In genomic region chr5:145110826-145111225, GRCh38 we compare ENCODE assay signal across 26 cellular contexts.
"Had no signal": no experiment of that assay in that cellular context is flagged by ENCODE, and none has a peak within 500 bp of the region (broad histone marks: within the 10 kb centered on the region; RNA-seq: fewer than 3 reads in every experiment).

No MANE protein-coding gene starts in this region.

- H3K4me3 ChIP-seq: colonic mucosa, gastrocnemius medialis, left lung, lower lobe of right lung, neural progenitor cell, pancreas, right lobe of liver, spleen, thoracic aorta, transverse colon had no signal

- H3K36me3 Mint-ChIP-seq: memory B cell; neural progenitor cell; stimulated activated memory B cell treated with anti-CD40 and anti-IgM and Interleukin-4, amounts not matched to agents 10 μg/mL and 1 μg/mL and 100 μg/mL, for 72 hours had no signal

- H3K4me1 ChIP-seq: colonic mucosa, gastrocnemius medialis, left lung, lower lobe of right lung, neural progenitor cell, pancreas, right lobe of liver, spleen, transverse colon had no signal

- H3K36me3 ChIP-seq: colonic mucosa, gastrocnemius medialis, left lung, lower lobe of right lung, neural progenitor cell, pancreas, right lobe of liver, spleen, thoracic aorta, transverse colon had no signal

- H3K9me3 ChIP-seq: colonic mucosa, gastrocnemius medialis, left lung, lower lobe of right lung, pancreas, right lobe of liver, spleen, thoracic aorta, transverse colon had no signal

- H3K27ac ChIP-seq: colonic mucosa, gastrocnemius medialis, left lung, lower lobe of right lung, neural progenitor cell, pancreas, right lobe of liver, spleen, thoracic aorta, transverse colon had no signal

- H3K4me3 Mint-ChIP-seq: endodermal cell; memory B cell; natural killer cell treated with Interleukin-12 subunit alpha and Interleukin-12 subunit beta and Interleukin-15 and Interleukin-18, amount 100 ng/mL, for 72 hours; neural progenitor cell; stimulated activated memory B cell treated with anti-CD40 and anti-IgM and Interleukin-4, amounts not matched to agents 10 μg/mL and 1 μg/mL and 100 μg/mL, for 72 hours; stimulated activated naive CD8-positive, alpha-beta T cell treated with anti-CD3 and anti-CD28 coated beads, Interleukin-15, amount 100 ng/mL, for 72 hours had no signal

- H3K4me2 ChIP-seq: neural progenitor cell had no signal

- DNase-seq: cerebellar nuclear complex; colonic mucosa; effector CD4-positive, alpha-beta T cell; endodermal cell; erythroblast; gastrocnemius medialis; glutamatergic neuron; left lung; lower lobe of right lung; midbrain; nucleus accumbens; pancreas; right lobe of liver; spleen; stimulated activated CD4-positive, alpha-beta T cell treated with anti-CD3 and anti-CD28 coated beads, Interleukin-15, amount 100 ng/mL, for 24 hours; stimulated activated CD4-positive, alpha-beta T cell treated with anti-CD3 and anti-CD28 coated beads, Interleukin-1b, Interleukin-23, amount 100 ng/mL, for 48 hours; stimulated activated CD4-positive, alpha-beta T cell treated with anti-CD3 and anti-CD28 coated beads, Interleukin-4, amount 100 ng/mL, for 24 hours; stimulated activated naive CD8-positive, alpha-beta T cell treated with anti-CD3 and anti-CD28 coated beads, Interleukin-15, amount 100 ng/mL, for 72 hours; substantia nigra; transverse colon had no signal

- H3K27me3 ChIP-seq: colonic mucosa, gastrocnemius medialis, left lung, neural progenitor cell, pancreas, right lobe of liver, spleen, transverse colon had no signal

- H3K4me1 Mint-ChIP-seq: memory B cell; stimulated activated memory B cell treated with anti-CD40 and anti-IgM and Interleukin-4, amounts not matched to agents 10 μg/mL and 1 μg/mL and 100 μg/mL, for 72 hours; stimulated activated naive CD8-positive, alpha-beta T cell treated with anti-CD3 and anti-CD28 coated beads, Interleukin-15, amount 100 ng/mL, for 72 hours had no signal

- H3K27me3 Mint-ChIP-seq: memory B cell; natural killer cell treated with Interleukin-12 subunit alpha and Interleukin-12 subunit beta and Interleukin-15 and Interleukin-18, amount 100 ng/mL, for 72 hours; progenitor cell of endocrine pancreas; stimulated activated memory B cell treated with anti-CD40 and anti-IgM and Interleukin-4, amounts not matched to agents 10 μg/mL and 1 μg/mL and 100 μg/mL, for 72 hours; stimulated activated naive CD8-positive, alpha-beta T cell treated with anti-CD3 and anti-CD28 coated beads, Interleukin-15, amount 100 ng/mL, for 72 hours had no signal

- H3K9ac ChIP-seq: neural progenitor cell had no signal

- ATAC-seq: gastrocnemius medialis; left lung; lower lobe of right lung; natural killer cell treated with Interleukin-12 subunit alpha and Interleukin-12 subunit beta and Interleukin-15 and Interleukin-18, amount 100 ng/mL, for 72 hours; pancreas; right lobe of liver; stimulated activated memory B cell treated with anti-CD40 and anti-IgM and Interleukin-4, amounts not matched to agents 10 μg/mL and 1 μg/mL and 100 μg/mL, for 72 hours; stimulated activated naive CD8-positive, alpha-beta T cell treated with anti-CD3 and anti-CD28 coated beads, Interleukin-15, amount 100 ng/mL, for 72 hours had no signal

- H3K9me3 Mint-ChIP-seq: endodermal cell, neural progenitor cell had no signal

- H3K27ac Mint-ChIP-seq: endodermal cell; memory B cell; natural killer cell treated with Interleukin-12 subunit alpha and Interleukin-12 subunit beta and Interleukin-15 and Interleukin-18, amount 100 ng/mL, for 72 hours; progenitor cell of endocrine pancreas; stimulated activated memory B cell treated with anti-CD40 and anti-IgM and Interleukin-4, amounts not matched to agents 10 μg/mL and 1 μg/mL and 100 μg/mL, for 72 hours; stimulated activated naive CD8-positive, alpha-beta T cell treated with anti-CD3 and anti-CD28 coated beads, Interleukin-15, amount 100 ng/mL, for 72 hours had no signal

- H2AFZ ChIP-seq: neural progenitor cell had no signal
